In genomic region chr20:63739129-63740069, GRCh38 we compare ENCODE assay signal across 8 cellular contexts. TPM values are rescaled to one million over a fixed set of nuclear protein-coding genes. Genes with fewer than 3 reads are reported as not detected.
DNase-seq lines count a peak whose midpoint lies in the region; ATAC-seq, FAIRE-seq and TF ChIP-seq lines count a peak whose summit lies in the region.

SLC2A4RG (plus strand) TSS chr20:63739776; CDS start chr20:63739913, 137 bp downstream.

- peak; percentile 21; the same call in 1 of the 2 replicates for TF ChIP-seq POLR2A in Raji (IDR thresholded peaks at IDR 0.05; ENCODE audit: insufficient read depth, low read depth, low read length)

- peak within 1 kb of the TSS; percentile 51; the same call in 1 of the 2 replicates for H3K9ac ChIP-seq in HUES48 (ENCODE audit: low read depth, low read length)

- peak; percentile 19 to 26 for ATAC-seq in CD4-positive, CD25-positive, alpha-beta regulatory T cell (ENCODE audit: low read depth in 2 of 2)
- ATAC-seq in GM19351 (IDR thresholded peaks at IDR 0.05; ENCODE audit: unreplicated experiment), result peak; percentile 50
- ATAC-seq in upper lobe of right lung, result peak; percentile 81

- no peaks in the 10 kb centered on the region for H3K27me3 Mint-ChIP-seq in CD4-positive, CD25-positive, alpha-beta regulatory T cell
- H3K27me3 Mint-ChIP-seq in activated naive CD4-positive, alpha-beta T cell treated with anti-CD3 and anti-CD28 coated beads, Interleukin-2, amount 50 U/mL, for 24 hours, result no peaks in the 10 kb centered on the region
- peaks cover 8% of the 10 kb centered on the region for H3K27me3 Mint-ChIP-seq in nephron progenitor cell (ENCODE audit: low read depth, poor library complexity)

- no peaks in the 10 kb centered on the region for H3K27me3 ChIP-seq in CD4-positive, CD25-positive, alpha-beta regulatory T cell (ENCODE audit: control insufficient read depth, insufficient read depth, low read length)
- no peaks in the 10 kb centered on the region for H3K27me3 ChIP-seq in HUES48 (ENCODE audit: control insufficient read depth, insufficient read depth, low read length)
- no peaks in the 10 kb centered on the region for H3K27me3 ChIP-seq in upper lobe of right lung

- peaks cover 0 to 13% (median 10%) of the 10 kb centered on the region in 4 donors for H3K4me1 Mint-ChIP-seq in CD4-positive, CD25-positive, alpha-beta regulatory T cell
- peaks cover 17% of the 10 kb centered on the region for H3K4me1 Mint-ChIP-seq in activated naive CD4-positive, alpha-beta T cell treated with anti-CD3 and anti-CD28 coated beads, Interleukin-2, amount 50 U/mL, for 24 hours
- peaks cover 9% of the 10 kb centered on the region for H3K4me1 Mint-ChIP-seq in nephron progenitor cell

- TF ChIP-seq CTCF in nephron progenitor cell (IDR thresholded peaks at IDR 0.05), result no peak
- TF ChIP-seq CTCF in upper lobe of right lung (IDR thresholded peaks at IDR 0.05), result no peak

- peak; percentile 66 to 79 (median 67) for DNase-seq in CD4-positive, CD25-positive, alpha-beta regulatory T cell
- DNase-seq in frontal cortex (ENCODE audit: low spot score in 2 of 2) (peak; percentile 100), nephron progenitor cell (peak; percentile 84), upper lobe of right lung (peak; percentile 92)

- no peak for FAIRE-seq in frontal cortex (lab: Jason Lieb, UNC)

- no peaks in the 10 kb centered on the region for H3K9me3 ChIP-seq in CD4-positive, CD25-positive, alpha-beta regulatory T cell (ENCODE audit: control insufficient read depth in 2 of 2, low read length in 2 of 2)
- H3K9me3 ChIP-seq in HUES48 (ENCODE audit: control insufficient read depth, insufficient read depth, low read length) (no peaks in the 10 kb centered on the region), upper lobe of right lung (no peaks in the 10 kb centered on the region)

- H3K9me3 Mint-ChIP-seq in CD4-positive, CD25-positive, alpha-beta regulatory T cell, result no peaks in the 10 kb centered on the region
- H3K9me3 Mint-ChIP-seq in activated naive CD4-positive, alpha-beta T cell treated with anti-CD3 and anti-CD28 coated beads, Interleukin-2, amount 50 U/mL, for 24 hours, result no peaks in the 10 kb centered on the region
- no peaks in the 10 kb centered on the region for H3K9me3 Mint-ChIP-seq in nephron progenitor cell

- peak within 1 kb of the TSS; percentile 82 for H3K27ac ChIP-seq in CD4-positive, CD25-positive, alpha-beta regulatory T cell (ENCODE audit: insufficient read depth, low read length, poor library complexity, severe bottlenecking)
- peak within 1 kb of the TSS; percentile 85 for H3K27ac ChIP-seq in HUES48 (ENCODE audit: low read depth, low read length)
- peak within 1 kb of the TSS; percentile 86 for H3K27ac ChIP-seq in upper lobe of right lung

- H3K36me3 ChIP-seq in CD4-positive, CD25-positive, alpha-beta regulatory T cell (ENCODE audit: control insufficient read depth, insufficient read depth, low read length), result peaks cover 5% of the 10 kb centered on the region
- H3K36me3 ChIP-seq in HUES48 (ENCODE audit: control insufficient read depth, insufficient read depth, low read length), result peaks cover 42% of the 10 kb centered on the region
- H3K36me3 ChIP-seq in upper lobe of right lung, result peaks cover 43% of the 10 kb centered on the region

- peaks cover 52% of the 10 kb centered on the region for H3K4me1 ChIP-seq in CD4-positive, CD25-positive, alpha-beta regulatory T cell (ENCODE audit: control insufficient read depth, insufficient read depth, low read length, poor library complexity, severe bottlenecking)
- H3K4me1 ChIP-seq in HUES48 (ENCODE audit: control insufficient read depth, insufficient read depth, low read length), result peaks cover 13% of the 10 kb centered on the region; the same call in 1 of the 2 replicates
- H3K4me1 ChIP-seq in upper lobe of right lung, result peaks cover 30% of the 10 kb centered on the region

- H3K4me3 Mint-ChIP-seq in CD4-positive, CD25-positive, alpha-beta regulatory T cell, result peak within 1 kb of the TSS in 3 of 4 donors; percentile 78 to 82 (median 81)
- peak within 1 kb of the TSS; percentile 49 for H3K4me3 Mint-ChIP-seq in activated naive CD4-positive, alpha-beta T cell treated with anti-CD3 and anti-CD28 coated beads, Interleukin-2, amount 50 U/mL, for 24 hours
- H3K4me3 Mint-ChIP-seq in nephron progenitor cell, result peak within 1 kb of the TSS; percentile 75

- peaks cover 8% of the 10 kb centered on the region for H3K36me3 Mint-ChIP-seq in CD4-positive, CD25-positive, alpha-beta regulatory T cell
- no peaks in the 10 kb centered on the region for H3K36me3 Mint-ChIP-seq in activated naive CD4-positive, alpha-beta T cell treated with anti-CD3 and anti-CD28 coated beads, Interleukin-2, amount 50 U/mL, for 24 hours
- H3K36me3 Mint-ChIP-seq in nephron progenitor cell (ENCODE audit: low read depth), result peaks cover 10% of the 10 kb centered on the region

- H3K27ac Mint-ChIP-seq in CD4-positive, CD25-positive, alpha-beta regulatory T cell, result no peak within 1 kb of the TSS
- H3K27ac Mint-ChIP-seq in activated naive CD4-positive, alpha-beta T cell treated with anti-CD3 and anti-CD28 coated beads, Interleukin-2, amount 50 U/mL, for 24 hours, result no peak within 1 kb of the TSS
- no peak within 1 kb of the TSS for H3K27ac Mint-ChIP-seq in nephron progenitor cell

- peak within 1 kb of the TSS; percentile 57 for H3K4me3 ChIP-seq in CD4-positive, CD25-positive, alpha-beta regulatory T cell (ENCODE audit: low read depth, low read length)
- H3K4me3 ChIP-seq in HUES48 (ENCODE audit: low read depth, low read length), result peak within 1 kb of the TSS; percentile 80
- H3K4me3 ChIP-seq in upper lobe of right lung, result peak within 1 kb of the TSS; percentile 63

- intact Hi-C loops in upper lobe of right lung (cut with DNase I), result no loop called here

RNA-seq across cellular contexts. Expression of gene SLC2A4RG, which starts in this region (rescaled TPM):
- total RNA-seq in CD4-positive, CD25-positive, alpha-beta regulatory T cell, result 110 TPM
- 1 to 10 TPM; 2.9 to 7.7 (median 4.5) TPM for polyA plus RNA-seq in CD4-positive, CD25-positive, alpha-beta regulatory T cell
- total RNA-seq in frontal cortex (1.2 TPM), upper lobe of right lung (64.1 TPM)

Comparison
In these comparisons a context has a peak if more than half of its experiments do, and no peak if none do; other contexts are left out.
1. Peak in every context shown above with its lines: DNase-seq, ATAC-seq, H3K4me3 ChIP-seq and H3K27ac ChIP-seq.
2. RNA of gene SLC2A4RG (total RNA-seq): 110 TPM in CD4-positive, CD25-positive, alpha-beta regulatory T cell (single experiment) and 64.1 TPM in upper lobe of right lung (single experiment); 1.2 TPM in frontal cortex (single experiment); every median in the first group is over 10 times any median in the second.
3. ATAC-seq: peak in every context shown above with its lines; median percentile 81 in upper lobe of right lung; 50 in GM19351; 22 in CD4-positive, CD25-positive, alpha-beta regulatory T cell.